Comparison of ENCODE assay signal across 11 cellular contexts in the genomic region with DNA sequence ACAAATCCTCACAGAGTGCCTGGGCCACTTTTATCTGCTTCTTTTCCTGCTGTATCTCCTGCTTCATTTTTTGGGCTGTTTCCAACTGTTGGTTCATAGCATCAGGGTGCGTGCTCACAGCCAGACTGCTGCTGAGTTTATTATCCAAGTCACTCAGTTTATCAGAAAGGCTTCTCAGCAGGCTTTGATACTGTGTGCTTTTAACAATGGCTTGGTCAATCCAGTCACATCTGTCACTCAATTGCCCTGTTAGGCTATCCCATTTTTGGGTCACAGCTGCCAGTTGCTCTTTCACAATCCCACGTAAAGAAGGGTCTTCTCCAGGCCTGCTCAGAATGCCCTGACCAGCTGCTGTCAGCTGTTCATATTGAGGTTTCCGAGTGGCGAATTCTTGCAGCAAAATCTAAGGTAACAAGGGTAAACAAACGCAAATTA.
DNase-seq lines count a peak whose midpoint lies in the region; ATAC-seq and TF ChIP-seq lines count a peak whose summit lies in the region.
"Had no signal": no experiment of that assay in that cellular context is flagged by ENCODE, and none has a peak within 500 bp of the region (broad histone marks: within the 10 kb centered on the region; RNA-seq: fewer than 3 reads in every experiment).

No MANE protein-coding gene starts in this region.

- no peak for TF ChIP-seq CTCF in endodermal cell (conservative IDR thresholded peaks at IDR 0.05)
- no peak for TF ChIP-seq CTCF in nephron (IDR thresholded peaks at IDR 0.05; ENCODE audit: unreplicated experiment in 3 of 3)

- H3K27ac Mint-ChIP-seq in endodermal cell (peak overlapping the region; percentile 2), nephron (peak overlapping the region; percentile 73 to 80 (median 75))
- H3K27ac Mint-ChIP-seq: activated T-helper 1 cell treated with anti-CD3 and anti-CD28 coated beads, Interleukin-12 subunit alpha, Interleukin-12 subunit beta, Interleukin-2, Interleukin-4 antibody, amounts not matched to agents 30 ng/mL and 10 ng/mL and 1 ng/mL, durations not matched to agents 14 hours and 24 hours and 36 hours had no signal

- WGBS in endodermal cell (ENCODE audit: insufficient coverage in 1 of 2, insufficient read length in 1 of 2), 2 experiments: 41 to 70% methylated on average over 3 to 5 of the region's 5 CpGs

- peaks cover 38% of the 10 kb centered on the region for H3K36me3 Mint-ChIP-seq in endodermal cell (ENCODE audit: low read depth)
- H3K36me3 Mint-ChIP-seq in nephron (ENCODE audit: low read depth): peaks cover 28% of the 10 kb centered on the region

- H3K27me3 Mint-ChIP-seq in endodermal cell (ENCODE audit: insufficient read depth) (no peaks in the 10 kb centered on the region), nephron (ENCODE audit: low read depth) (no peaks in the 10 kb centered on the region)

- H3K9me3 Mint-ChIP-seq in endodermal cell: no peaks in the 10 kb centered on the region
- H3K9me3 Mint-ChIP-seq in nephron: no peaks in the 10 kb centered on the region
- H3K9me3 Mint-ChIP-seq: activated T-helper 1 cell treated with anti-CD3 and anti-CD28 coated beads, Interleukin-12 subunit alpha, Interleukin-12 subunit beta, Interleukin-2, Interleukin-4 antibody, amounts not matched to agents 30 ng/mL and 10 ng/mL and 1 ng/mL, durations not matched to agents 14 hours and 24 hours and 36 hours had no signal

- no peaks in the 10 kb centered on the region for H3K9me3 ChIP-seq in endodermal cell (ENCODE audit: control insufficient read depth, low read length)

- peak overlapping the region; percentile 59 for H3K4me3 ChIP-seq in endodermal cell (ENCODE audit: low read length)

- peaks cover 43% of the 10 kb centered on the region for H3K36me3 ChIP-seq in endodermal cell (ENCODE audit: control insufficient read depth, insufficient read depth, low read length)

- peaks cover 13% of the 10 kb centered on the region for H3K4me1 ChIP-seq in endodermal cell (ENCODE audit: control insufficient read depth, insufficient read depth, low read length)

- DNase-seq in COR-L47 (lab: John Stamatoyannopoulos, UW): peak; percentile 54
- DNase-seq in NCI-H226: peak; percentile 39
- no peak for DNase-seq in endodermal cell
- no peak for DNase-seq in activated CD4-positive, CD25-positive, alpha-beta regulatory T cell (lab: John Stamatoyannopoulos, UW)
- no peak for DNase-seq in T-helper 1 cell
- DNase-seq: head of caudate nucleus, NCI-H1694 treated with DMSO at 0.1 percent for 48 hours had no signal

- H3K4me1 Mint-ChIP-seq in endodermal cell (peaks cover 14% of the 10 kb centered on the region), nephron (peaks cover 36% of the 10 kb centered on the region)

- H3K9ac ChIP-seq in endodermal cell (ENCODE audit: extremely low read depth, low read length, poor library complexity, severe bottlenecking): no peak overlapping the region

- no peaks in the 10 kb centered on the region for H3K27me3 ChIP-seq in endodermal cell (ENCODE audit: control insufficient read depth, insufficient read depth, low read length, poor library complexity, severe bottlenecking)

- H3K27ac ChIP-seq in endodermal cell (ENCODE audit: low read depth, low read length): peak overlapping the region; percentile 27

- ATAC-seq in HG02678 (IDR thresholded peaks at IDR 0.05; ENCODE audit: unreplicated experiment) (no peak), GM19328 (IDR thresholded peaks at IDR 0.05; ENCODE audit: unreplicated experiment) (no peak)

- H3K4me3 Mint-ChIP-seq in endodermal cell (no peak overlapping the region), nephron (peak overlapping the region in 1 of 3 experiments; percentile 43)
- H3K4me3 Mint-ChIP-seq: activated T-helper 1 cell treated with anti-CD3 and anti-CD28 coated beads, Interleukin-12 subunit alpha, Interleukin-12 subunit beta, Interleukin-2, Interleukin-4 antibody, amounts not matched to agents 30 ng/mL and 10 ng/mL and 1 ng/mL, durations not matched to agents 14 hours and 24 hours and 36 hours had no signal

Comparison
In these comparisons a context has a peak if more than half of its experiments do, and no peak if none do; other contexts are left out.
1. DNase-seq: peak in COR-L47 (single experiment) and NCI-H226 (single experiment); none in endodermal cell (single experiment), activated CD4-positive, CD25-positive, alpha-beta regulatory T cell (0 of 4) and T-helper 1 cell (0 of 5).